ENCODE assay signal across 14 cellular contexts in the genomic region with DNA sequence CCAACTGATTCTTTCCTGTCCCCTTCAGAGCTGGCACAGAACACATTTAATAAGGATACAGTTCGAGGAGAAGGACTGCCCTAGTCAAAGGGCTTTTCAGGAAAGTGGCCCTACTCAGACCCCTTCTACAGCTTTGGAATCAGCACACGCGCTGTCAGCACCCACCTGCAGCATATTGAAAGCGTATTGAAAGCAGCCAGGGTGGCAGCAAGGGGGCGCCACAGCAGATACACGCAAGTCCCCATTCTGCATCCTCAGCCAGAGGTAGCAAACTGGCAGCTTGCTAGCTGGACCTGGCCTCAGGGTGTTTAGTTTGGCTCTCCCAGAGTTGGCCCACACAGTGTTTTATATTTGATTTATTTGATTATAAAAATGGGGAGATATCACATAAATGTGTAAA.
DNase-seq lines count a peak whose midpoint lies in the region; ATAC-seq and TF ChIP-seq lines count a peak whose summit lies in the region.
"Had no signal": no experiment of that assay in that cellular context is flagged by ENCODE, and none has a peak within 500 bp of the region (broad histone marks: within the 10 kb centered on the region; RNA-seq: fewer than 3 reads in every experiment).

No MANE protein-coding gene starts in this region.

- H3K27ac ChIP-seq in osteoblast (ENCODE audit: low read depth, low read length) = no peak overlapping the region
- H3K27ac ChIP-seq: A549, heart left ventricle had no signal

- no peaks in the 10 kb centered on the region for H3K9me2 ChIP-seq in Loucy (replicated peaks; ENCODE audit: low read depth, low read length)

- H3K36me3 Mint-ChIP-seq in activated T-cell treated with anti-CD3 and anti-CD28 coated beads, Interleukin-2, amount 50 U/mL, for 72 hours (ENCODE audit: insufficient read depth in 2 of 2) = peaks cover 1 to 3% of the 10 kb centered on the region in 2 donors

- no peak overlapping the region for H3K27ac Mint-ChIP-seq in activated T-cell treated with anti-CD3 and anti-CD28 coated beads, Interleukin-2, amount 50 U/mL, for 72 hours
- H3K27ac Mint-ChIP-seq: activated naive CD8-positive, alpha-beta T cell treated with anti-CD3 and anti-CD28 coated beads, Interleukin-2, amount 10 ng/mL, durations not matched to agents 7 days and 5 days had no signal

- H3K4me2 ChIP-seq in Loucy (ENCODE audit: low read depth, low read length, poor library complexity, severe bottlenecking) (no peak overlapping the region), osteoblast (ENCODE audit: insufficient read depth, low read length) (no peak overlapping the region)
- H3K4me2 ChIP-seq: A549 had no signal

- H3K79me2 ChIP-seq in Loucy (ENCODE audit: insufficient read depth, low read length) = no peaks in the 10 kb centered on the region
- H3K79me2 ChIP-seq in osteoblast (ENCODE audit: insufficient read depth, low read length) = no peaks in the 10 kb centered on the region

- H3K9me3 ChIP-seq in Loucy (ENCODE audit: insufficient read depth, low read depth, low read length) (no peaks in the 10 kb centered on the region), osteoblast (ENCODE audit: low read depth, low read length) (no peaks in the 10 kb centered on the region)
- H3K9me3 ChIP-seq: A549, heart left ventricle had no signal

- no peak for ATAC-seq in activated T-cell treated with anti-CD3 and anti-CD28 coated beads, Interleukin-2, amount 50 U/mL, for 72 hours (replicated peaks in 1 of 2)
- ATAC-seq: A549, heart left ventricle had no signal

- H3K4me1 Mint-ChIP-seq in activated T-cell treated with anti-CD3 and anti-CD28 coated beads, Interleukin-2, amount 50 U/mL, for 72 hours (ENCODE audit: low read depth) = no peaks in the 10 kb centered on the region
- H3K4me1 Mint-ChIP-seq: activated naive CD8-positive, alpha-beta T cell treated with anti-CD3 and anti-CD28 coated beads, Interleukin-2, amount 10 ng/mL, durations not matched to agents 7 days and 5 days had no signal

- DNase-seq in NCI-H82 (lab: John Stamatoyannopoulos, UW) (peak; percentile 3), NCI-H82 treated with DMSO at 0.1 percent for 48 hours (lab: John Stamatoyannopoulos, UW; ENCODE audit: unreplicated experiment) (no peak), ecto neural progenitor cell (ENCODE audit: low spot score) (peak; percentile 53), osteoblast (ENCODE audit: insufficient read length, low spot score, missing footprints) (no peak), NCI-H146 (lab: John Stamatoyannopoulos, UW) (no peak), hepatic stellate cell (ENCODE audit: low spot score) (no peak)
- DNase-seq in activated T-cell treated with anti-CD3 and anti-CD28 coated beads, Interleukin-2, amount 50 U/mL, for 72 hours = no peak
- DNase-seq: activated naive CD8-positive, alpha-beta T cell treated with anti-CD3 and anti-CD28 coated beads, Interleukin-2, amount 10 ng/mL, durations not matched to agents 7 days and 5 days; DMS153; heart left ventricle; KG1; NCI-H2171 had no signal

- H4K20me1 ChIP-seq in Loucy (ENCODE audit: insufficient read depth, low read length, poor library complexity, severe bottlenecking) = no peaks in the 10 kb centered on the region
- no peaks in the 10 kb centered on the region for H4K20me1 ChIP-seq in osteoblast (ENCODE audit: insufficient read depth, low read length)

- H3K4me1 ChIP-seq in Loucy (ENCODE audit: insufficient read depth, low read length, poor library complexity, severe bottlenecking) = no peaks in the 10 kb centered on the region
- no peaks in the 10 kb centered on the region for H3K4me1 ChIP-seq in osteoblast (ENCODE audit: insufficient read depth, low read length)
- H3K4me1 ChIP-seq: A549 had no signal

- no peak overlapping the region for H3K4me3 Mint-ChIP-seq in activated T-cell treated with anti-CD3 and anti-CD28 coated beads, Interleukin-2, amount 50 U/mL, for 72 hours
- H3K4me3 Mint-ChIP-seq: activated naive CD8-positive, alpha-beta T cell treated with anti-CD3 and anti-CD28 coated beads, Interleukin-2, amount 10 ng/mL, durations not matched to agents 7 days and 5 days had no signal

- H2AFZ ChIP-seq in Loucy (ENCODE audit: low read length) (no peak overlapping the region), osteoblast (ENCODE audit: low read length) (no peak overlapping the region)

- peaks cover 2 to 5% of the 10 kb centered on the region in 2 donors for H3K9me3 Mint-ChIP-seq in activated T-cell treated with anti-CD3 and anti-CD28 coated beads, Interleukin-2, amount 50 U/mL, for 72 hours
- H3K9me3 Mint-ChIP-seq: activated naive CD8-positive, alpha-beta T cell treated with anti-CD3 and anti-CD28 coated beads, Interleukin-2, amount 10 ng/mL, durations not matched to agents 7 days and 5 days had no signal

- TF ChIP-seq CTCF in Loucy (conservative IDR thresholded peaks at IDR 0.05; ENCODE audit: low read length) = peak; percentile 58
- peak; percentile 22 for TF ChIP-seq CTCF in osteoblast (IDR thresholded peaks at IDR 0.05; ENCODE audit: extremely low read depth, low read depth, low read length)

- H3F3A ChIP-seq in Loucy (ENCODE audit: low read depth) = no peaks in the 10 kb centered on the region

- no peaks in the 10 kb centered on the region for H3K36me3 ChIP-seq in Loucy (ENCODE audit: insufficient read depth, low read length)
- H3K36me3 ChIP-seq in osteoblast (ENCODE audit: insufficient read depth, low read length) = no peaks in the 10 kb centered on the region
- H3K36me3 ChIP-seq: heart left ventricle had no signal

- H3K9ac ChIP-seq in Loucy (ENCODE audit: low read depth, low read length, poor library complexity, severe bottlenecking) = no peak overlapping the region

- H3K4me3 ChIP-seq in Loucy (ENCODE audit: low read length, poor library complexity, severe bottlenecking) (no peak overlapping the region), osteoblast (ENCODE audit: insufficient read depth, low read length) (no peak overlapping the region)
- H3K4me3 ChIP-seq: A549, heart left ventricle had no signal

- no peaks in the 10 kb centered on the region for H3K27me3 Mint-ChIP-seq in activated T-cell treated with anti-CD3 and anti-CD28 coated beads, Interleukin-2, amount 50 U/mL, for 72 hours (ENCODE audit: low read depth)
- H3K27me3 Mint-ChIP-seq: activated naive CD8-positive, alpha-beta T cell treated with anti-CD3 and anti-CD28 coated beads, Interleukin-2, amount 10 ng/mL, durations not matched to agents 7 days and 5 days had no signal

- H3K27me3 ChIP-seq in Loucy (ENCODE audit: insufficient read depth, low read length, poor library complexity, severe bottlenecking) (no peaks in the 10 kb centered on the region), osteoblast (ENCODE audit: insufficient read depth, low read length) (no peaks in the 10 kb centered on the region)
- H3K27me3 ChIP-seq: heart left ventricle had no signal

Comparison
In these comparisons a context has a peak if more than half of its experiments do, and no peak if none do; other contexts are left out.
1. DNase-seq: peak in NCI-H82 (single experiment) and ecto neural progenitor cell (single experiment); none in NCI-H82 treated with DMSO at 0.1 percent for 48 hours (single experiment), osteoblast (single experiment), NCI-H146 (single experiment), hepatic stellate cell (single experiment) and activated T-cell treated with anti-CD3 and anti-CD28 coated beads, Interleukin-2, amount 50 U/mL, for 72 hours (0 of 2).